ENCODE assay signal across 9 cellular contexts in the genomic region with DNA sequence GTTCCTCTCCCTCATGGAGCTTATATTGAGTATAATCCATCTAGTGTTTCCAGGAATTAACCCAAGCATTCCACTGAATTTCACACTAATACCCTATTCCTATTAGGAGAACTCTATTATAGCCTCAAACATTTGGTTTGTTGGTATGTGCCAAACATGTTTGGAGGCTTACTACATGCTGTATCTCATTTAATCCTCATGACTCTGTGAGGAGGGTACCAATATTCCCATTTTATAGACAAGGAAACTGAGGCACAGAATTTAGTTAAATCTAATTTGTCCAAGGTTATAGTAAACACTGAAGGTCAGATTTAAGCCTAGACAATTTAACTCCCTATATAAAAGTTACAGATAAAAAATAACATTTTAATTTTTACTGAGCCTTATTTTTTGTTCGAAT. TPM values are rescaled to one million over a fixed set of nuclear protein-coding genes. Genes with fewer than 3 reads are reported as not detected.
"Had no signal": no experiment of that assay in that cellular context is flagged by ENCODE, and none has a peak within 500 bp of the region (broad histone marks: within the 10 kb centered on the region; RNA-seq: fewer than 3 reads in every experiment).

No MANE protein-coding gene starts in this region.

- H3K27ac ChIP-seq: GM23248 had no signal

- FAIRE-seq: HTR-8/SVneo had no signal

- H3K9me3 ChIP-seq: HAP-1 had no signal

- H3K4me3 Mint-ChIP-seq: IgD-negative memory B cell had no signal

- H3K9ac ChIP-seq: GM23248 had no signal

- H3K9me3 Mint-ChIP-seq: IgD-negative memory B cell had no signal

- ATAC-seq: HCT116 had no signal

- H2AFZ ChIP-seq: GM23248 had no signal

- DNase-seq: GM23248, GOT3, H7, KG1 had no signal

- H3K27ac Mint-ChIP-seq: IgD-negative memory B cell had no signal

- H3K27me3 Mint-ChIP-seq: IgD-negative memory B cell had no signal

- H3K4me3 ChIP-seq: GM23248, HAP-1 had no signal

RNA-seq across cellular contexts. Expression of gene SPATA45, which starts 19.7 kb away (rescaled TPM):
- total RNA-seq: GM23248, HT-29 had no signal
- polyA plus RNA-seq: GM23248 had no signal
